ENCODE assay signal across 7 cellular contexts in the genomic region with DNA sequence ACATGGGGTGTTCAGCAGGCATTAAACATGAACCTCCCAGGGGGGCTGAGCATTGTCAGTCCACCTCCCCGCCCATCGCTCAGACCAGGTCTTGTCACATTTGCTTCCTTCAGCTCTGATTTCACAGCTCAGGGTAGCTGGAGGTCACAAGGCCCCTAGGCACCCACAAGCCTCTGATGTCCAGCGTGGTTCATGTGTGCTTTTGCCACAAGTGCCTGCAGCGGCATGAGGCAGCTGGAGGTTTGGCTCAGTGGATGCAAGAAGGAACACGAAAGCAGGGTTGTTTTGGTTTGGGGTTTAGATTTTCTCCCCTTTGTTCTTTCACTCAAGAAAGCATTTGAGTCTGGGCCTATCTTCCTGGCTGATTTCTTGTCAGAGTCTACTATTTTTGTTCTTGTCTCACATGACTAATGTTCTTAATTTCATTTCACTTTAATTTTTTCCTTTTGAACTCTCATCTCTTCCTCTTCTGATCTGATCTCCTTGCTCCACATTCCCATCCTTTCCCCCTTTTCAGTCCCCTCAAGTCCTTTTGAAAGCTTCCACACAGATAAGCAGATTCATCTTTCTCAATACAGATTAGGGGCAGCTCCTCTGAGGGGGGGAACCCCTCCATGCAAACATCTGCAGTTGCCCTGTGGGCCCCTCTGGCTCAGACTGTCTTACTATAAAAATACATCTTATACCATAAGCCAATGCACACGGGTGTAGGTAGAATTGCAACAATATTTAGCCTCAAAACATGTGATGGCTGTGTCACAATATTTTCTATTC.
DNase-seq lines count a peak whose midpoint lies in the region; ATAC-seq and TF ChIP-seq lines count a peak whose summit lies in the region.

No MANE protein-coding gene starts in this region.

- no peak for TF ChIP-seq EP300 in ovary (IDR thresholded peaks at IDR 0.05)

- H3K4me3 Mint-ChIP-seq in Calu3 (ENCODE audit: low read depth, unreplicated experiment): no peak overlapping the region

- TF ChIP-seq POLR2A in ovary (IDR thresholded peaks at IDR 0.05): no peak

- no peaks in the 10 kb centered on the region for H3K36me3 ChIP-seq in ovary

- peaks cover 4% of the 10 kb centered on the region for H3K4me1 ChIP-seq in ovary (ENCODE audit: insufficient read depth)

- CTCF ChIA-PET in Calu3 (lab: Charles Lee): no interaction called here

- TF ChIP-seq CTCF in ovary (IDR thresholded peaks at IDR 0.05) (no peak), Calu3 (IDR thresholded peaks at IDR 0.05; ENCODE audit: unreplicated experiment) (no peak)

- ATAC-seq in GM19025 (IDR thresholded peaks at IDR 0.05; ENCODE audit: low read depth, unreplicated experiment) (peak; percentile 38), HG02798 (IDR thresholded peaks at IDR 0.05; ENCODE audit: poor library complexity, unreplicated experiment) (peak; percentile 62)

- no peaks in the 10 kb centered on the region for H3K27me3 Mint-ChIP-seq in Calu3 (ENCODE audit: unreplicated experiment)

- H3K27ac ChIP-seq in ovary: peak overlapping the region in 1 of 2 donors; percentile 54

- no peaks in the 10 kb centered on the region for H3K36me3 Mint-ChIP-seq in Calu3 (ENCODE audit: insufficient read depth, unreplicated experiment)

- no peaks in the 10 kb centered on the region for H3K9me3 ChIP-seq in ovary

- H3K4me3 ChIP-seq in ovary: no peak overlapping the region

- H3K27me3 ChIP-seq in ovary: no peaks in the 10 kb centered on the region

- no peak overlapping the region for H3K27ac Mint-ChIP-seq in Calu3 (ENCODE audit: unreplicated experiment)

- H3K9me3 Mint-ChIP-seq in Calu3 (ENCODE audit: low read depth, unreplicated experiment): no peaks in the 10 kb centered on the region

- 19 to 49% (median 37%) methylated on average over 6 of the region's 6 CpGs for WGBS in ovary, 3 donors

- no TSS peak for BruUV-seq in Calu3 (replicated peaks; lab: Mats Ljungman, UMichigan)

- no peaks in the 10 kb centered on the region for H3K4me1 Mint-ChIP-seq in Calu3 (ENCODE audit: low read depth, unreplicated experiment)

- peak; percentile 38 for DNase-seq in activated CD4-positive, CD25-positive, alpha-beta regulatory T cell treated with anti-CD3 and anti-CD28 coated beads, Interleukin-2, amount 50 U/mL, for 72 hours
- DNase-seq in ovary: peak in 3 of 5 donors; percentile 42 to 62 (median 57)
- DNase-seq in Calu3: no peak
- DNase-seq in AG20443 (ENCODE audit: low spot score): no peak
- DNase-seq in mesenteric fat pad (ENCODE audit: low spot score): no peak

- intact Hi-C loops in ovary (cut with DNase I): no loop called here
- intact Hi-C loops in Calu3 (cut with micrococcal nuclease; ENCODE audit: unreplicated experiment): no loop called here

Comparison
In these comparisons a context has a peak if more than half of its experiments do, and no peak if none do; other contexts are left out.
1. DNase-seq: peak in activated CD4-positive, CD25-positive, alpha-beta regulatory T cell treated with anti-CD3 and anti-CD28 coated beads, Interleukin-2, amount 50 U/mL, for 72 hours (single experiment) and ovary (3 of 5); none in Calu3 (single experiment), AG20443 (single experiment) and mesenteric fat pad (single experiment).